In the genomic region with DNA sequence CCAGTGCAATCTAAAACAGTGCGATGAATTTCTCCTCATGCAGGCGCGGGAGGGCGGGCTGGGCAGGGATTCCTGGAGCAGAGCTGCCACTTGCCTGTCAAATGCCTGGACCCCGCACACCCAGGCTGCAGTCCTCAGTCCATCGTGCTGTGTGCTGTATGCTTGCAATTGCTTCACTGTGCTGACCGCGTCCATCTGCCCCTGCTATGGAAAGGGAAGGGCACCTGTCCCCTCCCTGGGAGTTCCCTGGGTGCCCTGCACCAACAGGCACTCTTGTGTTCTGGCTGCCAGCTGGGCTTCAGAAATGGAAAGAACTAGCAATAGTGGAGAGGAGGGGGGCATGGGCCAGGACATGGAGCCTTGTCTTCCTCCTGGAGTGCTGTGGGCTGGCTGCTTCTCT, we compare ENCODE assay signal across 22 cellular contexts.
DNase-seq lines count a peak whose midpoint lies in the region; ATAC-seq, FAIRE-seq and TF ChIP-seq lines count a peak whose summit lies in the region.
"Had no signal": no experiment of that assay in that cellular context is flagged by ENCODE, and none has a peak within 500 bp of the region (broad histone marks: within the 10 kb centered on the region; RNA-seq: fewer than 3 reads in every experiment).

No MANE protein-coding gene starts in this region.

- intact Hi-C loops in cardiac septum (cut with DNase I), result no loop called here
- intact Hi-C loops in left ventricle myocardium superior (cut with micrococcal nuclease), result no loop called here
- intact Hi-C loops in upper lobe of right lung (cut with DNase I), result no loop called here

- no peaks in the 10 kb centered on the region for H3K36me3 ChIP-seq in upper lobe of right lung
- H3K36me3 ChIP-seq: BLaER1, MG63, SJSA1 had no signal

- H3K27ac ChIP-seq in upper lobe of right lung, result no peak overlapping the region
- H3K27ac ChIP-seq in substantia nigra (ENCODE audit: low read depth, low read length, poor library complexity, severe bottlenecking), result no peak overlapping the region
- H3K27ac ChIP-seq: BLaER1, SJSA1 had no signal

- ATAC-seq in left ventricle myocardium superior (no peak), left lobe of liver (no peak), upper lobe of right lung (peak; percentile 19)

- H3K4me1 ChIP-seq in upper lobe of right lung, result no peaks in the 10 kb centered on the region
- H3K4me1 ChIP-seq: SJSA1 had no signal

- no peak for FAIRE-seq in D721Med (lab: Jason Lieb, UNC)
- FAIRE-seq: GM18507 had no signal

- no peaks in the 10 kb centered on the region for H3K27me3 ChIP-seq in upper lobe of right lung
- H3K27me3 ChIP-seq: BLaER1, SJSA1 had no signal

- DNase-seq in cardiac septum (ENCODE audit: low spot score), result peak; percentile 70
- DNase-seq in left ventricle myocardium superior, result no peak
- peak; percentile 33 for DNase-seq in activated CD8-positive, alpha-beta memory T cell treated with anti-CD3 and anti-CD28 coated beads, Interleukin-2, amount 50 U/mL, for 48 hours
- DNase-seq in left lobe of liver (ENCODE audit: low spot score), result peak; percentile 24
- DNase-seq in upper lobe of right lung, result peak; percentile 46
- no peak for DNase-seq in substantia nigra (lab: John Stamatoyannopoulos, UW)
- no peak for DNase-seq in midbrain (lab: John Stamatoyannopoulos, UW)
- DNase-seq in D721Med (ENCODE audit: insufficient read length, low spot score), result no peak
- DNase-seq: CD4-positive, CD25-positive, alpha-beta regulatory T cell; GOT3; HCEC 1CT; KBM-7; MG63; NCI-H1105 treated with DMSO at 0.1 percent for 48 hours; NCI-H146; NCI-H2029; NCI-H526 treated with DMSO at 0.1 percent for 48 hours; Right ventricle myocardium superior; RPMI8226 had no signal

- H3K4me3 ChIP-seq in upper lobe of right lung, result no peak overlapping the region
- H3K4me3 ChIP-seq: BLaER1, MG63, SJSA1 had no signal

- no peaks in the 10 kb centered on the region for H3K9me3 ChIP-seq in upper lobe of right lung
- H3K9me3 ChIP-seq: BLaER1, MG63, SJSA1 had no signal

- TF ChIP-seq CTCF in upper lobe of right lung (IDR thresholded peaks at IDR 0.05), result no peak
- no peak for TF ChIP-seq CTCF in D721Med (IDR thresholded peaks at IDR 0.05; ENCODE audit: insufficient read depth, missing control alignments)

Comparison
In these comparisons a context has a peak if more than half of its experiments do, and no peak if none do; other contexts are left out.
1. DNase-seq: peak in cardiac septum (single experiment), activated CD8-positive, alpha-beta memory T cell treated with anti-CD3 and anti-CD28 coated beads, Interleukin-2, amount 50 U/mL, for 48 hours (single experiment), left lobe of liver (single experiment) and upper lobe of right lung (single experiment); none in left ventricle myocardium superior (single experiment), substantia nigra (0 of 49), midbrain (single experiment) and D721Med (single experiment).